ENCODE assay signal across 22 cellular contexts in the genomic region with DNA sequence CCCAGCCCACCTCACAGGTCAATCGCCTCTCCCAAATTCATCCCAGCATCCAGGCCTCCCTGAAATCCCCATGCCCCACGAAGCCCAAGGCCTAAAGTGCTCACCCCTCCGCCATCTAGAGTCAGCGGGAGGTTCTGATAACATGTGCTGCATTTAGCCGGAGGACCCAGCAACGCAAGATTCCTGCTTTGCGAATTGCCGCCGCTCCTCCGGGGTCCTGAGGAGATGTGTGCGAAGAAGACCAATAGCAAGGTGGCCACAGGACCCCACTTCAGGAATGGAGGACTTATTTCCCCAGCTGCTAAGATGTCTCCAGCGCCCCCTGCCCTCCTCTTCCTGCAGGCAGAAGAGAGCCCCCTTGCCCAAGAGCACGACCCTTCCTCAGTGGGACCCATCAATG.
DNase-seq lines count a peak whose midpoint lies in the region; ATAC-seq and TF ChIP-seq lines count a peak whose summit lies in the region.
"Had no signal": no experiment of that assay in that cellular context is flagged by ENCODE, and none has a peak within 500 bp of the region (broad histone marks: within the 10 kb centered on the region; RNA-seq: fewer than 3 reads in every experiment).

No MANE protein-coding gene starts in this region.

- no peak overlapping the region for H3K9ac ChIP-seq in IMR-90 (ENCODE audit: low read depth, low read length)
- no peak overlapping the region for H3K9ac ChIP-seq in endodermal cell (ENCODE audit: extremely low read depth, low read length, poor library complexity, severe bottlenecking)
- peak overlapping the region; percentile 63 for H3K9ac ChIP-seq in mesenchymal stem cell (ENCODE audit: low read length)
- H3K9ac ChIP-seq: BLaER1 treated with 17β-estradiol and CSF1 and Interleukin-3, amounts not matched to agents 10 nM and 100 nM; GM23248 had no signal

- H3K27ac ChIP-seq in GM23338 (ENCODE audit: low read depth) (no peak overlapping the region), IMR-90 (ENCODE audit: insufficient read depth, low read length) (peak overlapping the region; percentile 66), endodermal cell (ENCODE audit: low read depth, low read length) (no peak overlapping the region), mesenchymal stem cell (ENCODE audit: low read length, poor library complexity, severe bottlenecking) (no peak overlapping the region), foreskin keratinocyte (no peak overlapping the region)
- H3K27ac ChIP-seq: BLaER1 treated with 17β-estradiol and CSF1 and Interleukin-3, amounts not matched to agents 10 nM and 100 nM; GM23248 had no signal

- peaks cover 32% of the 10 kb centered on the region for H3K27me3 Mint-ChIP-seq in GM23338 (ENCODE audit: insufficient read depth, low read depth, poor library complexity)
- peaks cover 39% of the 10 kb centered on the region for H3K27me3 Mint-ChIP-seq in endodermal cell (ENCODE audit: insufficient read depth)

- H4K20me1 ChIP-seq in GM23338 (replicated peaks; ENCODE audit: insufficient read depth) (no peaks in the 10 kb centered on the region), IMR-90 (ENCODE audit: insufficient read depth, low read length) (no peaks in the 10 kb centered on the region)
- H4K20me1 ChIP-seq: BLaER1 treated with 17β-estradiol and CSF1 and Interleukin-3, amounts not matched to agents 10 nM and 100 nM had no signal

- H2BK20ac ChIP-seq in IMR-90 (ENCODE audit: low read depth, low read length) = peak overlapping the region; percentile 88

- H3K4me1 ChIP-seq in GM23338 (ENCODE audit: insufficient read depth) (peaks cover 5% of the 10 kb centered on the region), IMR-90 (ENCODE audit: control insufficient read depth, insufficient read depth, low read length) (peaks cover 18% of the 10 kb centered on the region), endodermal cell (ENCODE audit: control insufficient read depth, insufficient read depth, low read length) (no peaks in the 10 kb centered on the region), mesenchymal stem cell (ENCODE audit: control insufficient read depth, insufficient read depth, low read depth, low read length) (peaks cover 3% of the 10 kb centered on the region), foreskin keratinocyte (peaks cover 5% of the 10 kb centered on the region)

- intact Hi-C loops in IMR-90 (cut with micrococcal nuclease) (no loop called here), left colon (cut with DNase I, micrococcal nuclease) (no loop called here)

- H3K27me3 ChIP-seq in GM23338 (ENCODE audit: insufficient read depth) = no peaks in the 10 kb centered on the region
- no peaks in the 10 kb centered on the region for H3K27me3 ChIP-seq in IMR-90 (ENCODE audit: control insufficient read depth, insufficient read depth, low read length)
- H3K27me3 ChIP-seq in endodermal cell (ENCODE audit: control insufficient read depth, insufficient read depth, low read length, poor library complexity, severe bottlenecking) = peaks cover 8% of the 10 kb centered on the region
- peaks cover 5 to 64% of the 10 kb centered on the region in 2 experiments for H3K27me3 ChIP-seq in mesenchymal stem cell (ENCODE audit: control insufficient read depth in 1 of 2, insufficient read depth in 1 of 2, low read length in 2 of 2)
- peaks cover 6% of the 10 kb centered on the region for H3K27me3 ChIP-seq in foreskin keratinocyte
- H3K27me3 ChIP-seq: BLaER1 treated with 17β-estradiol and CSF1 and Interleukin-3, amounts not matched to agents 10 nM and 100 nM had no signal

- H2BK5ac ChIP-seq in IMR-90 (ENCODE audit: low read depth, low read length, poor library complexity, severe bottlenecking) (peak overlapping the region; percentile 88), mesenchymal stem cell (ENCODE audit: low read depth, low read length, poor library complexity, severe bottlenecking) (no peak overlapping the region)

- no peak overlapping the region for H3K56ac ChIP-seq in IMR-90 (ENCODE audit: extremely low read depth, insufficient read depth, low read length)

- dilution Hi-C loops in IMR-90 (cut with HindIII; ENCODE audit: low sequenced_read_pairs, unreplicated experiment) = no loop called here

- H3K23ac ChIP-seq in IMR-90 (ENCODE audit: low read depth, low read length) (no peak overlapping the region; the same call in 1 of the 2 replicates), mesenchymal stem cell (ENCODE audit: low read length in 2 of 2) (no peak overlapping the region)

- no peak for DNase-seq in GM23338 (ENCODE audit: low spot score)
- no peak for DNase-seq in IMR-90
- no peak for DNase-seq in endodermal cell
- no peak for DNase-seq in mesenchymal stem cell
- no peak for DNase-seq in left colon
- no peak for DNase-seq in foreskin keratinocyte
- DNase-seq: ACHN; Caco-2; CD4-positive, alpha-beta memory T cell; DMS 273 treated with DMSO at 0.1 percent for 48 hours; DND-41; GM23248; KBM-7; NCI-H1105 treated with DMSO at 0.1 percent for 48 hours; NCI-H2029 treated with DMSO at 0.1 percent for 48 hours; NCI-H2171 treated with DMSO at 0.1 percent for 48 hours; NCI-H446 treated with DMSO at 0.1 percent for 48 hours; NCI-H526 treated with DMSO at 0.1 percent for 48 hours; SHP77 had no signal

- TF ChIP-seq CTCF in GM23338 (conservative IDR thresholded peaks at IDR 0.05; ENCODE audit: low read depth in 2 of 2) (peak; percentile 33 to 56), IMR-90 (conservative IDR thresholded peaks at IDR 0.05; ENCODE audit: low read depth, low read length) (no peak), endodermal cell (conservative IDR thresholded peaks at IDR 0.05) (peak; percentile 39), foreskin keratinocyte (conservative IDR thresholded peaks at IDR 0.05) (no peak)

- in situ Hi-C loops in IMR-90 (cut with MboI; ENCODE audit: low sequenced_read_pairs) = no loop called here

- no peak overlapping the region for H3K27ac Mint-ChIP-seq in GM23338
- no peak overlapping the region for H3K27ac Mint-ChIP-seq in endodermal cell
- H3K27ac Mint-ChIP-seq: CD4-positive, alpha-beta memory T cell had no signal

- 0 out of 3 replicates have a peak, but pooled peaks have one; percentile 16 for ATAC-seq in GM23338
- ATAC-seq in IMR-90 (ENCODE audit: low read depth) = no peak
- ATAC-seq in left colon = no peak
- ATAC-seq in foreskin keratinocyte = no peak
- no peak for ATAC-seq in GM19463 (IDR thresholded peaks at IDR 0.05; ENCODE audit: unreplicated experiment)
- ATAC-seq: GM12878 had no signal

- H2BK15ac ChIP-seq in IMR-90 (ENCODE audit: low read depth, low read length) (peak overlapping the region; percentile 68; the same call in 1 of the 3 replicates), mesenchymal stem cell (ENCODE audit: low read depth, poor library complexity, severe bottlenecking) (no peak overlapping the region)

- no peak for TF ChIP-seq POLR2A in IMR-90 (IDR thresholded peaks at IDR 0.05; ENCODE audit: low read depth, low read length)

- H3K9me1 ChIP-seq in IMR-90 (ENCODE audit: insufficient read depth, low read length) = peaks cover 10% of the 10 kb centered on the region; the same call in 1 of the 2 replicates

- H2AK5ac ChIP-seq in IMR-90 (ENCODE audit: low read depth, low read length) (peak overlapping the region; percentile 76), mesenchymal stem cell (ENCODE audit: low read length, severe bottlenecking) (no peak overlapping the region)

- no TSS peak for BruUV-seq in IMR-90 (replicated peaks; lab: Mats Ljungman, UMichigan)

- WGBS in IMR-90 (ENCODE audit: extremely low coverage in 2 of 2, insufficient read length in 1 of 2), 2 experiments = 95% methylated on average over 6 of the region's 13 CpGs; no CpG with 5 or more reads in 1 of the 2 experiments
- WGBS in endodermal cell (ENCODE audit: insufficient coverage in 1 of 2, insufficient read length in 1 of 2), 2 experiments = 93 to 95% methylated on average over 12 to 13 of the region's 13 CpGs
- WGBS in mesenchymal stem cell = 85% methylated on average over 13 of the region's 13 CpGs

- peak overlapping the region; percentile 22 for H3K18ac ChIP-seq in IMR-90 (ENCODE audit: low read depth, low read length)
- no peak overlapping the region for H3K18ac ChIP-seq in mesenchymal stem cell (ENCODE audit: low read depth in 1 of 2, low read length in 2 of 2)

- no peak overlapping the region for H2AK9ac ChIP-seq in IMR-90 (replicated peaks; ENCODE audit: low read depth, low read length, poor library complexity)

- H3K79me1 ChIP-seq in IMR-90 (ENCODE audit: low read depth in 1 of 2, low read length in 2 of 2) (no peaks in the 10 kb centered on the region), mesenchymal stem cell (replicated peaks; ENCODE audit: low read length, poor library complexity, severe bottlenecking) (no peaks in the 10 kb centered on the region)

- H3K79me2 ChIP-seq in GM23338 (replicated peaks; ENCODE audit: insufficient read depth) = no peaks in the 10 kb centered on the region

- no peaks in the 10 kb centered on the region for H3K9me3 Mint-ChIP-seq in GM23338
- H3K9me3 Mint-ChIP-seq in endodermal cell = no peaks in the 10 kb centered on the region
- H3K9me3 Mint-ChIP-seq: CD4-positive, alpha-beta memory T cell had no signal

- H2BK120ac ChIP-seq in IMR-90 (ENCODE audit: low read depth, low read length) (peak overlapping the region; percentile 97), mesenchymal stem cell (ENCODE audit: low read depth, low read length) (no peak overlapping the region)

- H3K4ac ChIP-seq in IMR-90 (ENCODE audit: low read depth, low read length) (peak overlapping the region; percentile 91), mesenchymal stem cell (ENCODE audit: low read depth in 1 of 2, low read length in 2 of 2) (no peak overlapping the region)

- peak overlapping the region; percentile 79 for H4K91ac ChIP-seq in IMR-90 (ENCODE audit: insufficient read depth, low read depth, low read length)
- no peak overlapping the region for H4K91ac ChIP-seq in mesenchymal stem cell (ENCODE audit: low read length)

- H3K9me2 ChIP-seq in GM23338 (ENCODE audit: insufficient read depth) = no peaks in the 10 kb centered on the region

- H3K36me3 Mint-ChIP-seq in GM23338 (ENCODE audit: low read depth) = no peaks in the 10 kb centered on the region
- no peaks in the 10 kb centered on the region for H3K36me3 Mint-ChIP-seq in endodermal cell (ENCODE audit: low read depth)
- H3K36me3 Mint-ChIP-seq: CD4-positive, alpha-beta memory T cell had no signal

- CTCF ChIA-PET in IMR-90 (lab: Yijun Ruan, JAX) = no interaction called here

- H3K4me3 Mint-ChIP-seq in GM23338 = no peak overlapping the region
- no peak overlapping the region for H3K4me3 Mint-ChIP-seq in endodermal cell
- H3K4me3 Mint-ChIP-seq: CD4-positive, alpha-beta memory T cell had no signal

- no peak for TF ChIP-seq RAD21 in IMR-90 (IDR thresholded peaks at IDR 0.05; ENCODE audit: low read length)

- H4K8ac ChIP-seq in IMR-90 (ENCODE audit: low read depth in 2 of 2, low read length in 2 of 2) = peak overlapping the region; percentile 69 to 72; a peak in 2 of 4 replicates
- H4K8ac ChIP-seq in mesenchymal stem cell (ENCODE audit: low read length) = no peak overlapping the region

- no peaks in the 10 kb centered on the region for H3K9me3 ChIP-seq in IMR-90 (ENCODE audit: control insufficient read depth, insufficient read depth, low read length)
- H3K9me3 ChIP-seq in endodermal cell (ENCODE audit: control insufficient read depth, low read length) = no peaks in the 10 kb centered on the region
- no peaks in the 10 kb centered on the region for H3K9me3 ChIP-seq in mesenchymal stem cell (ENCODE audit: control insufficient read depth, low read length)
- H3K9me3 ChIP-seq: BLaER1 treated with 17β-estradiol and CSF1 and Interleukin-3, amounts not matched to agents 10 nM and 100 nM; Caco-2 had no signal

- H3K4me1 Mint-ChIP-seq in GM23338 = peaks cover 36% of the 10 kb centered on the region
- peaks cover 11% of the 10 kb centered on the region for H3K4me1 Mint-ChIP-seq in endodermal cell
- H3K4me1 Mint-ChIP-seq: CD4-positive, alpha-beta memory T cell had no signal

- peak overlapping the region; percentile 32; the same call in 1 of the 2 replicates for H4K5ac ChIP-seq in IMR-90 (ENCODE audit: low read depth, low read length)

- H3K4me2 ChIP-seq in GM23338 (no peak overlapping the region), IMR-90 (ENCODE audit: low read depth, low read length) (no peak overlapping the region), mesenchymal stem cell (ENCODE audit: low read length, poor library complexity, severe bottlenecking) (no peak overlapping the region)
- H3K4me2 ChIP-seq: BLaER1 treated with 17β-estradiol and CSF1 and Interleukin-3, amounts not matched to agents 10 nM and 100 nM had no signal

- POLR2A ChIA-PET in IMR-90 (lab: Charles Lee; ENCODE audit: unreplicated experiment) = no interaction called here

- H3K4me3 ChIP-seq in GM23338 (no peak overlapping the region), IMR-90 (ENCODE audit: insufficient read depth, low read depth, low read length) (no peak overlapping the region), endodermal cell (ENCODE audit: low read length) (no peak overlapping the region), mesenchymal stem cell (ENCODE audit: insufficient read depth in 1 of 2, low read depth in 1 of 2, low read length in 2 of 2) (no peak overlapping the region)
- H3K4me3 ChIP-seq: BLaER1 treated with 17β-estradiol and CSF1 and Interleukin-3, amounts not matched to agents 10 nM and 100 nM; GM12878; GM23248 had no signal

- H3F3A ChIP-seq in GM23338 (replicated peaks; ENCODE audit: low read depth) = no peaks in the 10 kb centered on the region

- H3K36me3 ChIP-seq in GM23338 (ENCODE audit: insufficient read depth) = no peaks in the 10 kb centered on the region
- H3K36me3 ChIP-seq in IMR-90 (ENCODE audit: control insufficient read depth, insufficient read depth, low read length) = no peaks in the 10 kb centered on the region
- no peaks in the 10 kb centered on the region for H3K36me3 ChIP-seq in endodermal cell (ENCODE audit: control insufficient read depth, insufficient read depth, low read length)
- no peaks in the 10 kb centered on the region for H3K36me3 ChIP-seq in mesenchymal stem cell (ENCODE audit: control insufficient read depth in 1 of 2, insufficient read depth in 2 of 2, low read depth in 1 of 2, low read length in 2 of 2)
- H3K36me3 ChIP-seq: BLaER1 treated with 17β-estradiol and CSF1 and Interleukin-3, amounts not matched to agents 10 nM and 100 nM had no signal

- no peak overlapping the region for H2AFZ ChIP-seq in GM23338
- peak overlapping the region; percentile 37 for H2AFZ ChIP-seq in IMR-90 (replicated peaks; ENCODE audit: low read length, poor library complexity)
- H2AFZ ChIP-seq in mesenchymal stem cell (ENCODE audit: low read depth, low read length) = no peak overlapping the region
- H2AFZ ChIP-seq: GM23248 had no signal

- H2BK12ac ChIP-seq in mesenchymal stem cell (ENCODE audit: low read length in 2 of 2) = no peak overlapping the region

- peak overlapping the region; percentile 55 for H3K14ac ChIP-seq in IMR-90 (replicated peaks; ENCODE audit: low read depth, low read length)
- H3K14ac ChIP-seq in mesenchymal stem cell (ENCODE audit: low read length in 2 of 2) = no peak overlapping the region

Comparison
In these comparisons a context has a peak if more than half of its experiments do, and no peak if none do; other contexts are left out.
1. CTCF ChIP-seq: peak in GM23338 (2 of 2) and endodermal cell (single experiment); none in IMR-90 (single experiment) and foreskin keratinocyte (single experiment).